ENCODE assay signal across 31 cellular contexts in genomic region chr11:16964501-16964900, GRCh38. TPM values are rescaled to one million over a fixed set of nuclear protein-coding genes. Genes with fewer than 3 reads are reported as not detected.
"Had no signal": no experiment of that assay in that cellular context is flagged by ENCODE, and none has a peak within 500 bp of the region (broad histone marks: within the 10 kb centered on the region; RNA-seq: fewer than 3 reads in every experiment).

No MANE protein-coding gene starts in this region.

- H3K27me3 ChIP-seq: SJCRH30 had no signal

- H3K36me3 ChIP-seq: SJCRH30 had no signal

- H3K4me1 ChIP-seq: SJCRH30 had no signal

- H3K27ac ChIP-seq: PC-9, RWPE1, SJCRH30, SK-N-MC had no signal

- ATAC-seq: Panc1, Right ventricle myocardium inferior, SK-N-SH treated with all-trans-retinoic acid at 6 μM for 48 hours, T-cell had no signal

- H3K4me3 ChIP-seq: PC-9, SJCRH30, SK-N-MC had no signal

- DNase-seq: Kasumi-1, KBM-7, NCI-H1048, NCI-H1092 treated with DMSO at 0.1 percent for 48 hours, NCI-H1105 treated with DMSO at 0.1 percent for 48 hours, NCI-H1417 treated with DMSO at 0.1 percent for 48 hours, NCI-H1436 treated with DMSO at 0.1 percent for 48 hours, NCI-H1694 treated with DMSO at 0.1 percent for 48 hours, NCI-H187 treated with DMSO at 0.1 percent for 48 hours, NCI-H2029, NCI-H2081, NCI-H2171 treated with DMSO at 0.1 percent for 48 hours, NCI-H226, NCI-H446 treated with DMSO at 0.1 percent for 48 hours, NCI-H510A, NCI-H524, NCI-H526, NCI-H69, NCI-H748 treated with DMSO at 0.1 percent for 48 hours, NCI-H82, PC-9, SHP77, SIG-M5, SJCRH30, T-cell had no signal

- H3K9me3 ChIP-seq: SJCRH30 had no signal

- H3K4me2 ChIP-seq: PC-9 had no signal

- H2AFZ ChIP-seq: PC-9 had no signal

RNA-seq across cellular contexts. Expression of gene PLEKHA7, which starts 49.7 kb away (rescaled TPM):
- total RNA-seq: RPMI7951, SJCRH30 had no signal
